Comparison of ENCODE assay signal across 9 cellular contexts in genomic region chr19:6273701-6274601, GRCh38. TPM values are rescaled to one million over a fixed set of nuclear protein-coding genes. Genes with fewer than 3 reads are reported as not detected.
A peak's percentile ranks its signal among the peaks of the same experiment; 100 is the strongest.
DNase-seq lines count a peak whose midpoint lies in the region; ATAC-seq and TF ChIP-seq lines count a peak whose summit lies in the region.
"Had no signal": no experiment of that assay in that cellular context is flagged by ENCODE, and none has a peak within 500 bp of the region (broad histone marks: within the 10 kb centered on the region; RNA-seq: fewer than 3 reads in every experiment).

No MANE protein-coding gene starts in this region.

- no peak overlapping the region for H3K4me3 Mint-ChIP-seq in WTC11

- no peaks in the 10 kb centered on the region for H3K9me3 ChIP-seq in parathyroid adenoma (ENCODE audit: control insufficient read depth, low read length)
- H3K9me3 ChIP-seq in A673 (ENCODE audit: low read depth, low read length, poor library complexity, severe bottlenecking): no peaks in the 10 kb centered on the region

- H2AFZ ChIP-seq in parathyroid adenoma: no peak overlapping the region

- H3K4me2 ChIP-seq in parathyroid adenoma (ENCODE audit: low read length): peak overlapping the region; percentile 48

- no TSS peak for BruUV-seq in A673 (replicated peaks; lab: Mats Ljungman, UMichigan)

- POLR2A ChIA-PET in WTC11 (lab: Charles Lee): no interaction called here
- POLR2A ChIA-PET in A673 (lab: Charles Lee; ENCODE audit: low non-redundant PET): no interaction called here

- no peak overlapping the region for H3K9ac ChIP-seq in parathyroid adenoma

- H3K9me3 Mint-ChIP-seq in WTC11: no peaks in the 10 kb centered on the region

- CTCF ChIA-PET in WTC11 (lab: Charles Lee) (interaction anchor here (0.8 to 1.7 kb wide), 3 partner anchors 13 to 98 kb away, joined by 3 to 7 read pairs (median 3); partner anchors contain the start of gene ALKBH7), A673 (lab: Charles Lee) (no interaction called here)

- H3K27me3 ChIP-seq in parathyroid adenoma (ENCODE audit: control insufficient read depth, insufficient read depth, low read length) (no peaks in the 10 kb centered on the region), A673 (replicated peaks; ENCODE audit: insufficient read depth, low read depth, low read length, poor library complexity) (no peaks in the 10 kb centered on the region)

- no peak for ATAC-seq in WTC11
- peak; percentile 81 for ATAC-seq in Right ventricle myocardium superior (ENCODE audit: poor library complexity)
- ATAC-seq in stimulated activated naive CD8-positive, alpha-beta T cell treated with anti-CD3 and anti-CD28 coated beads, Interleukin-15, Interleukin-2, amounts not matched to agents 100 U/mL and 50 U/mL, for 24 hours: no peak
- ATAC-seq in GM21576 (IDR thresholded peaks at IDR 0.05; ENCODE audit: unreplicated experiment): no peak

- H3K27ac ChIP-seq in parathyroid adenoma (peak overlapping the region; percentile 93), A673 (ENCODE audit: low read depth, low read length, poor library complexity, severe bottlenecking) (no peak overlapping the region)
- H3K27ac ChIP-seq: SK-N-MC had no signal

- TF ChIP-seq CTCF in WTC11 (IDR thresholded peaks at IDR 0.05) (no peak), parathyroid adenoma (IDR thresholded peaks at IDR 0.05) (no peak), A673 (conservative IDR thresholded peaks at IDR 0.05; ENCODE audit: low read depth, low read length) (no peak)

- H3K36me3 ChIP-seq in parathyroid adenoma (ENCODE audit: control insufficient read depth, insufficient read depth, low read length): no peaks in the 10 kb centered on the region
- H3K36me3 ChIP-seq in A673 (ENCODE audit: insufficient read depth, low read length, poor library complexity, severe bottlenecking): peaks cover 7% of the 10 kb centered on the region

- peak; percentile 12 for DNase-seq in HT-29 (ENCODE audit: low spot score)
- no peak for DNase-seq in WTC11 (ENCODE audit: low spot score)
- peak; percentile 91 for DNase-seq in Right ventricle myocardium superior
- DNase-seq in activated CD4-positive, CD25-positive, alpha-beta regulatory T cell treated with anti-CD3 and anti-CD28 coated beads, Interleukin-2, amount 50 U/mL, for 72 hours: no peak
- DNase-seq in stimulated activated naive CD8-positive, alpha-beta T cell treated with anti-CD3 and anti-CD28 coated beads, Interleukin-15, Interleukin-2, amounts not matched to agents 100 U/mL and 50 U/mL, for 24 hours: no peak
- DNase-seq in A673 (ENCODE audit: low spot score): no peak

- H3K4me3 ChIP-seq in parathyroid adenoma (ENCODE audit: low read depth, low read length) (peak overlapping the region; percentile 25), A673 (ENCODE audit: low read depth, low read length, poor library complexity, severe bottlenecking) (no peak overlapping the region)
- H3K4me3 ChIP-seq: SK-N-MC had no signal

- peak overlapping the region; percentile 91 for H3K27ac Mint-ChIP-seq in WTC11

- H3K4me1 ChIP-seq in parathyroid adenoma: peaks cover 80% of the 10 kb centered on the region
- peaks cover 12% of the 10 kb centered on the region for H3K4me1 ChIP-seq in A673 (ENCODE audit: insufficient read depth, low read length, poor library complexity, severe bottlenecking)

- no peaks in the 10 kb centered on the region for H3K27me3 Mint-ChIP-seq in WTC11 (ENCODE audit: low read depth)

- peaks cover 74% of the 10 kb centered on the region for H3K79me2 ChIP-seq in parathyroid adenoma

- H3K4me1 Mint-ChIP-seq in WTC11: peaks cover 77% of the 10 kb centered on the region

- intact Hi-C loops in Right ventricle myocardium superior (cut with DNase I) (loop anchor here (5.0 kb wide), 1 partner anchor 42 kb away; no protein-coding TSS in a partner anchor), A673 (cut with micrococcal nuclease; ENCODE audit: unreplicated experiment) (no loop called here)

- peaks cover 15% of the 10 kb centered on the region for H3K36me3 Mint-ChIP-seq in WTC11

TF ChIP-seq in WTC11, 78 proteins besides CTCF, POLR2A, EP300 and RAD21:
- TF ChIP-seq GABPB1 (CRISPR knock-in tag; IDR thresholded peaks at IDR 0.05): peak; percentile 34; the same call in 1 of the 2 replicates
- no peak for TF ChIP-seq FOXP1 (CRISPR knock-in tag; IDR thresholded peaks at IDR 0.05; ENCODE audit: borderline replicate concordance)

RNA-seq across cellular contexts. Expression of gene MLLT1, which starts 5.8 kb away (rescaled TPM):
- 22.5 and 27.4 TPM in 2 replicates for total RNA-seq in HT-29 (2014; rRNA removed; shearing (Covaris generic))
- 49.9 to 58.2 TPM (median 50.2 TPM) in 3 replicates for total RNA-seq in WTC11 (2021)
- total RNA-seq in Right ventricle myocardium superior: 37.2 TPM
- 80.1 and 88.6 TPM in 2 replicates for total RNA-seq in A673 (2021)

RNA-seq across cellular contexts. Expression of gene ACER1, which starts 59.5 kb away (rescaled TPM):
- total RNA-seq in HT-29 (2014; rRNA removed; shearing (Covaris generic)): not detected in 2 replicates
- total RNA-seq in WTC11 (2021) (not detected in 3 replicates), Right ventricle myocardium superior (not detected), A673 (2021) (not detected in 2 replicates)

Comparison
In these comparisons a context has a peak if more than half of its experiments do, and no peak if none do; other contexts are left out.
1. DNase-seq: peak in HT-29 (single experiment) and Right ventricle myocardium superior (single experiment); none in WTC11 (single experiment), activated CD4-positive, CD25-positive, alpha-beta regulatory T cell treated with anti-CD3 and anti-CD28 coated beads, Interleukin-2, amount 50 U/mL, for 72 hours (single experiment), stimulated activated naive CD8-positive, alpha-beta T cell treated with anti-CD3 and anti-CD28 coated beads, Interleukin-15, Interleukin-2, amounts not matched to agents 100 U/mL and 50 U/mL, for 24 hours (single experiment) and A673 (single experiment).